In genomic region chr17:44540246-44541084, GRCh38 we compare ENCODE assay signal across 15 cellular contexts.
"Had no signal": no experiment of that assay in that cellular context is flagged by ENCODE, and none has a peak within 500 bp of the region (broad histone marks: within the 10 kb centered on the region; RNA-seq: fewer than 3 reads in every experiment).

No MANE protein-coding gene starts in this region.

- H3K4me1 ChIP-seq: esophagus squamous epithelium, left ventricle myocardium inferior, right atrium auricular region had no signal

- H3K4me3 Mint-ChIP-seq: activated T-cell treated with anti-CD3 and anti-CD28 coated beads, Interleukin-2, amount 50 U/mL, for 4 hours; memory B cell; nephron progenitor cell had no signal

- H3K36me3 Mint-ChIP-seq: activated naive CD4-positive, alpha-beta T cell treated with anti-CD3 and anti-CD28 coated beads, Interleukin-2, amount 50 U/mL, for 72 hours; memory B cell had no signal

- H3K27ac Mint-ChIP-seq: activated naive CD4-positive, alpha-beta T cell treated with anti-CD3 and anti-CD28 coated beads, Interleukin-2, amount 50 U/mL, for 72 hours; memory B cell had no signal

- H3K36me3 ChIP-seq: esophagus squamous epithelium, left ventricle myocardium inferior, right atrium auricular region, thyroid gland had no signal

- H3K27me3 ChIP-seq: right atrium auricular region, thyroid gland had no signal

- DNase-seq: activated CD4-positive, alpha-beta T cell treated with anti-CD3 and anti-CD28 coated beads, Interleukin-2, amount 50 U/mL, for 48 hours; activated effector memory CD4-positive, alpha-beta T cell treated with anti-CD3 and anti-CD28 coated beads, Interleukin-2, amount 50 U/mL, for 16 hours; activated T-cell treated with anti-CD3 and anti-CD28 coated beads, Interleukin-2, amount 50 U/mL, for 4 hours; amniotic stem cell; esophagus squamous epithelium; foreskin fibroblast; left ventricle myocardium inferior; small intestine had no signal

- H3K27ac ChIP-seq: esophagus squamous epithelium, left ventricle myocardium inferior, right atrium auricular region, thyroid gland had no signal

- FAIRE-seq: keratinocyte, small intestine had no signal

- H3K9me3 ChIP-seq: esophagus squamous epithelium, left ventricle myocardium inferior, right atrium auricular region, thyroid gland had no signal

- ATAC-seq: activated CD4-positive, CD25-positive, alpha-beta regulatory T cell treated with anti-CD3 and anti-CD28 coated beads, Interleukin-2, amount 50 U/mL, for 24 hours; activated naive CD4-positive, alpha-beta T cell treated with anti-CD3 and anti-CD28 coated beads, Interleukin-2, amount 50 U/mL, for 72 hours; activated T-cell treated with anti-CD3 and anti-CD28 coated beads, Interleukin-2, amount 50 U/mL, for 4 hours had no signal

- H3K9me3 Mint-ChIP-seq: activated naive CD4-positive, alpha-beta T cell treated with anti-CD3 and anti-CD28 coated beads, Interleukin-2, amount 50 U/mL, for 72 hours; activated T-cell treated with anti-CD3 and anti-CD28 coated beads, Interleukin-2, amount 50 U/mL, for 4 hours; memory B cell had no signal

- H3K4me3 ChIP-seq: esophagus squamous epithelium, left ventricle myocardium inferior, right atrium auricular region, thyroid gland had no signal
